Comparison of ENCODE assay signal across 1 cellular context in the genomic region with DNA sequence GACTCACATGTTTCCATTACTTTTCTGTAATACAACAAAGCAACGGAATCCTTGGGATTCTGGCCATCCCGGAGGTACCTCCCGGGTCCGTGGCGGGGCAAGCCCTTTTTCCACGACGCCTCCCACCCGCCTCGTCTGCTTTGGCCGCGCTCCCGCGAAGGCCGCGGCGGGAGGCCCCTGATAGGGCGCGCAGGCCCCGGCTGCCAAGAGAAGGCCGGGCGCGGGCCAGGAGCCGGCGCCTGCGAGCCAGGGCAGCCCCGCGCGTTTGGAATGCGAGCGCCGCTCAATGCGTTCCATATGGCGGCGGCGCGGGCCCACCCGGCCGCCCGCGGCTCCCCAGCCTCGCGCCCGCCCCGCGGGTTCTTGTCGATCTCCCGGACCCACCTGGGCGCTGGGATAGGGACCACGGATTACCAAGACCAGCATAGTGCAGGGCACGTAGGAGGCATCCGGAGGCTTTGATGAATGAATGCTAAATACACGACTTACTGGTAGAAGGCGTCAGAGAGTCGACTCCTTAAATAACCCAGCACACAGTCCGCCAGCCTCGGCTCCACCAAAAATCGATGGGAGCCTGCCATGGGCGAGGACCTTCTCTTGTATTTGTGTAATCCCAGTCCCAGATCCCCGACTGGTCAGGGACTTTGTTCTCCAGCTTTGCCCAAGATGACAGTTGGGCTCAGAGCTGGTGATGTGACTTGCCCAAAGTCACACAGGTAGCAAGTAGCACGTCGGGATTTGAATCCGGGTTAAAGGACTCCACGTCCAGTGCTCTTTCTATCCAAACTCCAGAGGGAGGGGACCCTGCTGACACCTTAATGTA.
TF ChIP-seq lines count a peak whose summit lies in the region.

No MANE protein-coding gene starts in this region.

TF ChIP-seq in H1, 55 proteins besides CTCF, POLR2A, EP300 and RAD21:
- TF ChIP-seq TAF1 (IDR thresholded peaks at IDR 0.05; ENCODE audit: low read depth, low read length) (no peak), ZNF274 (IDR thresholded peaks at IDR 0.05; ENCODE audit: borderline replicate concordance, extremely low read depth, low read length) (no peak), ASH2L (IDR thresholded peaks at IDR 0.05; ENCODE audit: low read length) (peak; percentile 54), CREB1 (IDR thresholded peaks at IDR 0.05) (no peak), SIX5 (IDR thresholded peaks at IDR 0.05; ENCODE audit: low read depth, low read length) (no peak), EGR1 (IDR thresholded peaks at IDR 0.05; ENCODE audit: borderline replicate concordance, low read depth, low read length) (no peak), SIRT6 (IDR thresholded peaks at IDR 0.05; ENCODE audit: low read length) (no peak), YY1 (IDR thresholded peaks at IDR 0.05; ENCODE audit: low read depth, low read length) (peak; percentile 36; the same call in 1 of the 2 replicates), TEAD4 (IDR thresholded peaks at IDR 0.05; ENCODE audit: low read depth, low read length) (no peak), FOSL1 (IDR thresholded peaks at IDR 0.05; ENCODE audit: insufficient read depth, low read depth, low read length) (no peak), JUN (IDR thresholded peaks at IDR 0.05; ENCODE audit: low read depth, low read length) (no peak), KDM1A (IDR thresholded peaks at IDR 0.05; ENCODE audit: borderline replicate concordance, low read length) (peak; percentile 90), BACH1 (IDR thresholded peaks at IDR 0.05; ENCODE audit: low read length) (no peak), NANOG (IDR thresholded peaks at IDR 0.05; ENCODE audit: insufficient read depth, low read depth, low read length, poor library complexity, severe bottlenecking) (no peak), RNF2 (IDR thresholded peaks at IDR 0.05; ENCODE audit: borderline replicate concordance, low read depth, low read length, missing control alignments, poor library complexity, severe bottlenecking) (no peak), CHD2 (IDR thresholded peaks at IDR 0.05; ENCODE audit: low read length) (no peak), BRCA1 (IDR thresholded peaks at IDR 0.05; ENCODE audit: low read depth, low read length) (no peak), HDAC2 (IDR thresholded peaks at IDR 0.05; ENCODE audit: borderline replicate concordance in 1 of 2, low read depth in 2 of 2, low read length in 2 of 2) (0 out of 4 replicates have a peak, but pooled peaks of 1 of the 2 experiments have one; percentile 30), EZH2 (IDR thresholded peaks at IDR 0.05; ENCODE audit: low read depth, low read length, severe bottlenecking) (peak; percentile 24), CTBP2 (IDR thresholded peaks at IDR 0.05; ENCODE audit: borderline replicate concordance, insufficient read depth, insufficient read length, low read length) (no peak), NRF1 (IDR thresholded peaks at IDR 0.05; ENCODE audit: low read depth, low read length) (no peak), TCF12 (IDR thresholded peaks at IDR 0.05; ENCODE audit: low read depth, low read length) (no peak), JUND (IDR thresholded peaks at IDR 0.05; ENCODE audit: low read length) (no peak), RBBP5 (IDR thresholded peaks at IDR 0.05; ENCODE audit: borderline replicate concordance, low read depth, low read length) (no peak), GTF2F1 (IDR thresholded peaks at IDR 0.05; ENCODE audit: borderline replicate concordance, low read depth, low read length) (no peak), RXRA (IDR thresholded peaks at IDR 0.05; ENCODE audit: insufficient read depth, low read depth, low read length) (no peak), MAX (IDR thresholded peaks at IDR 0.05) (no peak), TBP (IDR thresholded peaks at IDR 0.05; ENCODE audit: low read depth, low read length) (no peak), GABPA (IDR thresholded peaks at IDR 0.05; ENCODE audit: borderline replicate concordance, insufficient read depth, low read length) (0 out of 2 replicates have a peak, but pooled peaks have one; percentile 39), SAP30 (IDR thresholded peaks at IDR 0.05; ENCODE audit: insufficient read depth, insufficient replicate concordance, low read length) (no peak), MAFK (IDR thresholded peaks at IDR 0.05; ENCODE audit: low read depth, low read length) (no peak), CBX8 (IDR thresholded peaks at IDR 0.05; ENCODE audit: borderline replicate concordance, low read depth, low read length) (no peak), SP1 (IDR thresholded peaks at IDR 0.05; ENCODE audit: low read depth, low read length) (no peak), KDM5A (IDR thresholded peaks at IDR 0.05; ENCODE audit: low read length) (no peak), SUZ12 (IDR thresholded peaks at IDR 0.05; ENCODE audit: low read length) (no peak), POU5F1 (IDR thresholded peaks at IDR 0.05; ENCODE audit: low read depth, low read length) (no peak), PHF8 (conservative IDR thresholded peaks at IDR 0.05; ENCODE audit: low read depth, low read length) (no peak), SIN3A (conservative IDR thresholded peaks at IDR 0.05 in 1 of 2, IDR thresholded peaks at IDR 0.05 in 1 of 2; ENCODE audit: low read depth in 1 of 2, low read length in 2 of 2) (no peak), KDM4A (IDR thresholded peaks at IDR 0.05; ENCODE audit: low read depth, low read length, severe bottlenecking) (peak; percentile 39), RFX5 (IDR thresholded peaks at IDR 0.05; ENCODE audit: borderline replicate concordance, low read depth, low read length) (no peak)
- TF ChIP-seq, protein P1, sequence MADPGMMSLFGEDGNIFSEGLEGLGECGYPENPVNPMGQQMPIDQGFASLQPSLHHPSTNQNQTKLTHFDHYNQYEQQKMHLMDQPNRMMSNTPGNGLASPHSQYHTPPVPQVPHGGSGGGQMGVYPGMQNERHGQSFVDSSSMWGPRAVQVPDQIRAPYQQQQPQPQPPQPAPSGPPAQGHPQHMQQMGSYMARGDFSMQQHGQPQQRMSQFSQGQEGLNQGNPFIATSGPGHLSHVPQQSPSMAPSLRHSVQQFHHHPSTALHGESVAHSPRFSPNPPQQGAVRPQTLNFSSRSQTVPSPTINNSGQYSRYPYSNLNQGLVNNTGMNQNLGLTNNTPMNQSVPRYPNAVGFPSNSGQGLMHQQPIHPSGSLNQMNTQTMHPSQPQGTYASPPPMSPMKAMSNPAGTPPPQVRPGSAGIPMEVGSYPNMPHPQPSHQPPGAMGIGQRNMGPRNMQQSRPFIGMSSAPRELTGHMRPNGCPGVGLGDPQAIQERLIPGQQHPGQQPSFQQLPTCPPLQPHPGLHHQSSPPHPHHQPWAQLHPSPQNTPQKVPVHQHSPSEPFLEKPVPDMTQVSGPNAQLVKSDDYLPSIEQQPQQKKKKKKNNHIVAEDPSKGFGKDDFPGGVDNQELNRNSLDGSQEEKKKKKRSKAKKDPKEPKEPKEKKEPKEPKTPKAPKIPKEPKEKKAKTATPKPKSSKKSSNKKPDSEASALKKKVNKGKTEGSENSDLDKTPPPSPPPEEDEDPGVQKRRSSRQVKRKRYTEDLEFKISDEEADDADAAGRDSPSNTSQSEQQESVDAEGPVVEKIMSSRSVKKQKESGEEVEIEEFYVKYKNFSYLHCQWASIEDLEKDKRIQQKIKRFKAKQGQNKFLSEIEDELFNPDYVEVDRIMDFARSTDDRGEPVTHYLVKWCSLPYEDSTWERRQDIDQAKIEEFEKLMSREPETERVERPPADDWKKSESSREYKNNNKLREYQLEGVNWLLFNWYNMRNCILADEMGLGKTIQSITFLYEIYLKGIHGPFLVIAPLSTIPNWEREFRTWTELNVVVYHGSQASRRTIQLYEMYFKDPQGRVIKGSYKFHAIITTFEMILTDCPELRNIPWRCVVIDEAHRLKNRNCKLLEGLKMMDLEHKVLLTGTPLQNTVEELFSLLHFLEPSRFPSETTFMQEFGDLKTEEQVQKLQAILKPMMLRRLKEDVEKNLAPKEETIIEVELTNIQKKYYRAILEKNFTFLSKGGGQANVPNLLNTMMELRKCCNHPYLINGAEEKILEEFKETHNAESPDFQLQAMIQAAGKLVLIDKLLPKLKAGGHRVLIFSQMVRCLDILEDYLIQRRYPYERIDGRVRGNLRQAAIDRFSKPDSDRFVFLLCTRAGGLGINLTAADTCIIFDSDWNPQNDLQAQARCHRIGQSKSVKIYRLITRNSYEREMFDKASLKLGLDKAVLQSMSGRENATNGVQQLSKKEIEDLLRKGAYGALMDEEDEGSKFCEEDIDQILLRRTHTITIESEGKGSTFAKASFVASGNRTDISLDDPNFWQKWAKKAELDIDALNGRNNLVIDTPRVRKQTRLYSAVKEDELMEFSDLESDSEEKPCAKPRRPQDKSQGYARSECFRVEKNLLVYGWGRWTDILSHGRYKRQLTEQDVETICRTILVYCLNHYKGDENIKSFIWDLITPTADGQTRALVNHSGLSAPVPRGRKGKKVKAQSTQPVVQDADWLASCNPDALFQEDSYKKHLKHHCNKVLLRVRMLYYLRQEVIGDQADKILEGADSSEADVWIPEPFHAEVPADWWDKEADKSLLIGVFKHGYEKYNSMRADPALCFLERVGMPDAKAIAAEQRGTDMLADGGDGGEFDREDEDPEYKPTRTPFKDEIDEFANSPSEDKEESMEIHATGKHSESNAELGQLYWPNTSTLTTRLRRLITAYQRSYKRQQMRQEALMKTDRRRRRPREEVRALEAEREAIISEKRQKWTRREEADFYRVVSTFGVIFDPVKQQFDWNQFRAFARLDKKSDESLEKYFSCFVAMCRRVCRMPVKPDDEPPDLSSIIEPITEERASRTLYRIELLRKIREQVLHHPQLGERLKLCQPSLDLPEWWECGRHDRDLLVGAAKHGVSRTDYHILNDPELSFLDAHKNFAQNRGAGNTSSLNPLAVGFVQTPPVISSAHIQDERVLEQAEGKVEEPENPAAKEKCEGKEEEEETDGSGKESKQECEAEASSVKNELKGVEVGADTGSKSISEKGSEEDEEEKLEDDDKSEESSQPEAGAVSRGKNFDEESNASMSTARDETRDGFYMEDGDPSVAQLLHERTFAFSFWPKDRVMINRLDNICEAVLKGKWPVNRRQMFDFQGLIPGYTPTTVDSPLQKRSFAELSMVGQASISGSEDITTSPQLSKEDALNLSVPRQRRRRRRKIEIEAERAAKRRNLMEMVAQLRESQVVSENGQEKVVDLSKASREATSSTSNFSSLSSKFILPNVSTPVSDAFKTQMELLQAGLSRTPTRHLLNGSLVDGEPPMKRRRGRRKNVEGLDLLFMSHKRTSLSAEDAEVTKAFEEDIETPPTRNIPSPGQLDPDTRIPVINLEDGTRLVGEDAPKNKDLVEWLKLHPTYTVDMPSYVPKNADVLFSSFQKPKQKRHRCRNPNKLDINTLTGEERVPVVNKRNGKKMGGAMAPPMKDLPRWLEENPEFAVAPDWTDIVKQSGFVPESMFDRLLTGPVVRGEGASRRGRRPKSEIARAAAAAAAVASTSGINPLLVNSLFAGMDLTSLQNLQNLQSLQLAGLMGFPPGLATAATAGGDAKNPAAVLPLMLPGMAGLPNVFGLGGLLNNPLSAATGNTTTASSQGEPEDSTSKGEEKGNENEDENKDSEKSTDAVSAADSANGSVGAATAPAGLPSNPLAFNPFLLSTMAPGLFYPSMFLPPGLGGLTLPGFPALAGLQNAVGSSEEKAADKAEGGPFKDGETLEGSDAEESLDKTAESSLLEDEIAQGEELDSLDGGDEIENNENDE (IDR thresholded peaks at IDR 0.05; ENCODE audit: insufficient replicate concordance, low read length) = no peak
- TF ChIP-seq, protein P2, sequence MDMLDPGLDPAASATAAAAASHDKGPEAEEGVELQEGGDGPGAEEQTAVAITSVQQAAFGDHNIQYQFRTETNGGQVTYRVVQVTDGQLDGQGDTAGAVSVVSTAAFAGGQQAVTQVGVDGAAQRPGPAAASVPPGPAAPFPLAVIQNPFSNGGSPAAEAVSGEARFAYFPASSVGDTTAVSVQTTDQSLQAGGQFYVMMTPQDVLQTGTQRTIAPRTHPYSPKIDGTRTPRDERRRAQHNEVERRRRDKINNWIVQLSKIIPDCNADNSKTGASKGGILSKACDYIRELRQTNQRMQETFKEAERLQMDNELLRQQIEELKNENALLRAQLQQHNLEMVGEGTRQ (IDR thresholded peaks at IDR 0.05; ENCODE audit: low read length) = no peak
- TF ChIP-seq, protein P3, sequence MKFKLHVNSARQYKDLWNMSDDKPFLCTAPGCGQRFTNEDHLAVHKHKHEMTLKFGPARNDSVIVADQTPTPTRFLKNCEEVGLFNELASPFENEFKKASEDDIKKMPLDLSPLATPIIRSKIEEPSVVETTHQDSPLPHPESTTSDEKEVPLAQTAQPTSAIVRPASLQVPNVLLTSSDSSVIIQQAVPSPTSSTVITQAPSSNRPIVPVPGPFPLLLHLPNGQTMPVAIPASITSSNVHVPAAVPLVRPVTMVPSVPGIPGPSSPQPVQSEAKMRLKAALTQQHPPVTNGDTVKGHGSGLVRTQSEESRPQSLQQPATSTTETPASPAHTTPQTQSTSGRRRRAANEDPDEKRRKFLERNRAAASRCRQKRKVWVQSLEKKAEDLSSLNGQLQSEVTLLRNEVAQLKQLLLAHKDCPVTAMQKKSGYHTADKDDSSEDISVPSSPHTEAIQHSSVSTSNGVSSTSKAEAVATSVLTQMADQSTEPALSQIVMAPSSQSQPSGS (IDR thresholded peaks at IDR 0.05; ENCODE audit: low read length) = no peak
- TF ChIP-seq, protein P4, sequence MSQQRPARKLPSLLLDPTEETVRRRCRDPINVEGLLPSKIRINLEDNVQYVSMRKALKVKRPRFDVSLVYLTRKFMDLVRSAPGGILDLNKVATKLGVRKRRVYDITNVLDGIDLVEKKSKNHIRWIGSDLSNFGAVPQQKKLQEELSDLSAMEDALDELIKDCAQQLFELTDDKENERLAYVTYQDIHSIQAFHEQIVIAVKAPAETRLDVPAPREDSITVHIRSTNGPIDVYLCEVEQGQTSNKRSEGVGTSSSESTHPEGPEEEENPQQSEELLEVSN (IDR thresholded peaks at IDR 0.05) = no peak
TF ChIP-seq in H1: peak in this region for 7.
